In the genomic region with DNA sequence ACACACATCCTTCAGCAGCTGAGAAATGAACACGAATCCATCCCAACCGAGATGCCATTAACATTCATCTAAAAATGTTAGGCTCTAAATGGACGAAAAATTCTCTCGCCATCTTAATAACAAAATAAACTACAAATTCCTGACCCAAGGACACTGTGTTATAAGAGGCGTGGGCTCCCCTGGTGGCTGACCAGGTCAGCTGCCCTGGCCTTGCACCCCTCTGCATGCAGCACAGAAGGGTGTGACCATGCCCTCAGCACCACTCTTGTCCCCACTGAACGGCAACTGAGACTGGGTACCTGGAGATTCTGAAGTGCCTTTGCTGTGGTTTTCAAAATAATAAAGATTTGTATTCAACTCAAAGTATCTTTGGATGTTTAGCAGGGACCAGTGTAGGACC, we compare ENCODE assay signal across 4 cellular contexts. TPM values are rescaled to one million over a fixed set of nuclear protein-coding genes. Genes with fewer than 3 reads are reported as not detected.
"Had no signal": no experiment of that assay in that cellular context is flagged by ENCODE, and none has a peak within 500 bp of the region (broad histone marks: within the 10 kb centered on the region; RNA-seq: fewer than 3 reads in every experiment).

No MANE protein-coding gene starts in this region.

RNA-seq across cellular contexts. Expression of a gene that starts 15.8 kb away (rescaled TPM):
- total RNA-seq: temporal lobe, thoracic aorta, thyroid gland, transverse colon had no signal
